ENCODE assay signal across 8 cellular contexts in the genomic region with DNA sequence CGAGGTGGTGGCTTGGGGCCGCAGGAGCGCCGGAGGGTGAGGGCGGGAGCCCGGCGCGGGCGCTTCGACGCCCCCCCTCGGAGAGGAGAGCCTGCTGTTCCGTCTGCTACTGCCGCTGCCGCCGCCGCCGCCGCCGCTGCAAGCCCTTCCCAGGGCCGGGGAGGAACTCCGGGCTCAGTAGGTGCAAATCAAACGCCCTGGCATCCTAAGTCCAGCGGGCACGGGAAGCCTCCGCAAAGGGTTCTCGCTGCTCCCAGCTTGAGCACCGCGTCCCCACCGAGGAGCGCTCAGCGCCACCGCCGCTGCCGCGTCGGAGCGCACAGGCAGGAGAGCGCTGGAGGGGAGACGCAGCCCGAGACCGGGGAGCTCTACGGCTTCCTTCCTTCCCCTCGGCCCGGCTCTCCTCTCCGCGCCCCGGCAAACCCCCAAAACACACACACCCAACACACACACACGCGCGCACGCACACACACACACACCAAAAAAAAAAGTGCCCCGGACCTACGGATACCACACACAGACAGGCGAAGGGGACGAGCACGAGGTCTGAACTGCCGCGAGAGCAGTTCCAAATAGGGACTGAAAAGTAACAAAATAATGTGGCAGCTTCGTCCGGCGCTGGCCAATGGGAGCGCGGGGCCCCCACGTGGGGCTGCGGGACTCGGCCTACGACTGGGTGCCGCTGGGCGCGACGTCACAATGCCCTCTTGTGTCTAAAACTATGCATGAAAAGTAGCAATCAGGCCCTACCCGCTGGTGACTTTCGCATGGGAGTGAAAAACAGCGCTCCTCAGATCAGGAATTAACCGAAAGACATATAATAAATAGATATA. TPM values are rescaled to one million over a fixed set of nuclear protein-coding genes. Genes with fewer than 3 reads are reported as not detected.
DNase-seq lines count a peak whose midpoint lies in the region; FAIRE-seq and TF ChIP-seq lines count a peak whose summit lies in the region.

A gene (minus strand): TSS at position 581 of the 833 bp plus-strand sequence. CDS start 1,119 bp downstream, outside the sequence.

- peak within 1 kb of the TSS; percentile 68 for H2BK12ac ChIP-seq in H1 (ENCODE audit: low read depth, low read length)
- H2BK12ac ChIP-seq in mesenchymal stem cell (ENCODE audit: low read length in 2 of 2): peak within 1 kb of the TSS; percentile 39 to 76

- TF ChIP-seq EP300 in H1 (IDR thresholded peaks at IDR 0.05; ENCODE audit: borderline replicate concordance in 1 of 2, low read depth in 2 of 2, low read length in 2 of 2): no peak; a peak in 1 of 3 replicates

- H3K9me3 ChIP-seq in H1 (ENCODE audit: insufficient read depth in 2 of 2, low read depth in 1 of 2, low read length in 1 of 2): no peaks in the 10 kb centered on the region
- H3K9me3 ChIP-seq in mesenchymal stem cell (ENCODE audit: control insufficient read depth, low read length): no peaks in the 10 kb centered on the region

- H4K20me1 ChIP-seq in H1 (replicated peaks in 1 of 2; ENCODE audit: control insufficient read depth in 1 of 2, insufficient read depth in 2 of 2, low read length in 2 of 2): peaks cover 6 to 13% of the 10 kb centered on the region in 2 experiments

- H2BK120ac ChIP-seq in H1 (replicated peaks; ENCODE audit: low read depth, low read length): no peak within 1 kb of the TSS
- H2BK120ac ChIP-seq in mesenchymal stem cell (ENCODE audit: low read depth, low read length): peak within 1 kb of the TSS; percentile 96

- no peak for TF ChIP-seq CTCF in GM20000 (IDR thresholded peaks at IDR 0.05; ENCODE audit: extremely low read depth, missing control alignments)
- TF ChIP-seq CTCF in H1 (IDR thresholded peaks at IDR 0.05; ENCODE audit: control extremely low read depth in 1 of 3, insufficient read depth in 1 of 3, low read depth in 1 of 3, low read length in 3 of 3): peak; percentile 0 to 12 (median 4); a peak in 2 of 4 replicates

- peak; percentile 32 to 47; a peak in 3 of 4 replicates for TF ChIP-seq RAD21 in H1 (IDR thresholded peaks at IDR 0.05 in 1 of 2, conservative IDR thresholded peaks at IDR 0.05 in 1 of 2; ENCODE audit: low read depth in 2 of 2, low read length in 2 of 2)

- FAIRE-seq in H1 (lab: Jason Lieb, UNC): peak; percentile 24

- CTCF ChIA-PET in H1 (lab: Charles Lee; ENCODE audit: partially characterized antibody): interaction anchor here (0.5 to 1.0 kb wide), 7 partner anchors 12 to 380 kb away, joined by 3 to 5 read pairs (median 3); no protein-coding TSS in a partner anchor

- H4K91ac ChIP-seq in H1 (replicated peaks; ENCODE audit: insufficient read length, low read length): peak within 1 kb of the TSS; percentile 49
- H4K91ac ChIP-seq in mesenchymal stem cell (ENCODE audit: low read length): peak within 1 kb of the TSS; percentile 94

- H3K56ac ChIP-seq in H1 (replicated peaks; ENCODE audit: insufficient read length, low read depth, low read length): peak within 1 kb of the TSS; percentile 17

- H3K23me2 ChIP-seq in H1 (ENCODE audit: low read depth, low read length): peaks cover 34% of the 10 kb centered on the region; the same call in 1 of the 2 replicates

- H2BK5ac ChIP-seq in H1 (ENCODE audit: low read depth, low read length) (peak within 1 kb of the TSS; percentile 60), mesenchymal stem cell (ENCODE audit: low read depth, low read length, poor library complexity, severe bottlenecking) (peak within 1 kb of the TSS; percentile 24)

- H3K4me3 ChIP-seq in H1 (ENCODE audit: extremely low read depth in 1 of 4, insufficient read depth in 2 of 4, low read depth in 3 of 4, low read length in 4 of 4) (peak within 1 kb of the TSS; percentile 87 to 99 (median 96)), mesenchymal stem cell (ENCODE audit: insufficient read depth in 1 of 2, low read depth in 1 of 2, low read length in 2 of 2) (peak within 1 kb of the TSS; percentile 79 to 94)

- H3K4ac ChIP-seq in H1 (replicated peaks; ENCODE audit: insufficient read length, low read depth, low read length) (no peak within 1 kb of the TSS), mesenchymal stem cell (ENCODE audit: low read depth in 1 of 2, low read length in 2 of 2) (peak within 1 kb of the TSS; percentile 84 to 93)

- peaks cover 0 to 32% of the 10 kb centered on the region in 2 experiments; a peak in 3 of 4 replicates for H3K79me2 ChIP-seq in H1 (ENCODE audit: control insufficient read depth in 1 of 2, insufficient read depth in 2 of 2, low read length in 2 of 2)

- H4K5ac ChIP-seq in H1 (ENCODE audit: insufficient read length, low read depth, low read length): no peak within 1 kb of the TSS

- H3K79me1 ChIP-seq in H1 (ENCODE audit: low read depth, low read length): 0 out of 2 replicates have a peak, but pooled peaks cover 1% of the 10 kb centered on the region
- peaks cover 22% of the 10 kb centered on the region for H3K79me1 ChIP-seq in mesenchymal stem cell (replicated peaks; ENCODE audit: low read length, poor library complexity, severe bottlenecking)

- DNase-seq in COLO829 (ENCODE audit: low spot score): peak; percentile 86
- DNase-seq in GM20000 (ENCODE audit: low spot score): peak; percentile 100
- DNase-seq in HT1080 (ENCODE audit: low read depth): peak; percentile 98
- DNase-seq in NOMO-1 treated with DMSO at 0.1 percent for 48 hours (lab: John Stamatoyannopoulos, UW; ENCODE audit: unreplicated experiment): peak; percentile 98
- DNase-seq in activated CD8-positive, alpha-beta memory T cell treated with anti-CD3 and anti-CD28 coated beads for 48 hours (ENCODE audit: low read depth in 2 of 3, low spot score in 2 of 3): peak; percentile 85 to 92 (median 91)
- DNase-seq in H1 (ENCODE audit: low read depth in 1 of 2, low spot score in 2 of 2): peak; percentile 92 to 97
- DNase-seq in mesenchymal stem cell: peak; percentile 99
- DNase-seq in stimulated activated CD8-positive, alpha-beta memory T cell treated with anti-CD3 and anti-CD28 coated beads, Interleukin-15, amount 100 ng/mL, for 1 hour (ENCODE audit: low read depth): peak; percentile 94

- H2AFZ ChIP-seq in H1 (ENCODE audit: low read length) (no peak within 1 kb of the TSS), mesenchymal stem cell (ENCODE audit: low read depth, low read length) (peak within 1 kb of the TSS; percentile 57)

- H3K23ac ChIP-seq in H1 (ENCODE audit: insufficient read length) (no peak within 1 kb of the TSS), mesenchymal stem cell (ENCODE audit: low read length in 2 of 2) (peak within 1 kb of the TSS in 1 of 2 experiments; percentile 46)

- H3K18ac ChIP-seq in H1 (ENCODE audit: extremely low read depth, low read length) (peak within 1 kb of the TSS; percentile 97), mesenchymal stem cell (ENCODE audit: low read depth in 1 of 2, low read length in 2 of 2) (peak within 1 kb of the TSS; percentile 95 to 98)

- peak within 1 kb of the TSS; percentile 98 for H4K8ac ChIP-seq in H1 (ENCODE audit: extremely low read depth, insufficient read depth, low read length)
- peak within 1 kb of the TSS; percentile 69 for H4K8ac ChIP-seq in mesenchymal stem cell (ENCODE audit: low read length)

- peaks cover 0 to 11% (median 10%) of the 10 kb centered on the region in 4 experiments; a peak in 6 of 7 replicates for H3K27me3 ChIP-seq in H1 (replicated peaks in 1 of 4; ENCODE audit: control insufficient read depth in 3 of 4, extremely low read depth in 1 of 4, insufficient read depth in 3 of 4, low read length in 3 of 4)
- H3K27me3 ChIP-seq in mesenchymal stem cell (ENCODE audit: control insufficient read depth in 1 of 2, insufficient read depth in 1 of 2, low read length in 2 of 2): peaks cover 3 to 5% of the 10 kb centered on the region in 2 experiments

- H3K27ac ChIP-seq in H1 (ENCODE audit: low read depth, low read length) (peak within 1 kb of the TSS; percentile 65), mesenchymal stem cell (ENCODE audit: low read length, poor library complexity, severe bottlenecking) (peak within 1 kb of the TSS; percentile 67)

- H2BK15ac ChIP-seq in H1 (ENCODE audit: low read length) (no peak within 1 kb of the TSS; the same call in 1 of the 2 replicates), mesenchymal stem cell (ENCODE audit: low read depth, poor library complexity, severe bottlenecking) (peak within 1 kb of the TSS; percentile 98)

- peak within 1 kb of the TSS; percentile 99 for H3K4me2 ChIP-seq in H1 (ENCODE audit: insufficient read depth in 1 of 2, low read depth in 2 of 2, low read length in 2 of 2)
- peak within 1 kb of the TSS; percentile 97 for H3K4me2 ChIP-seq in mesenchymal stem cell (ENCODE audit: low read length, poor library complexity, severe bottlenecking)

- no peak within 1 kb of the TSS for H2BK20ac ChIP-seq in H1 (ENCODE audit: low read length)

- WGBS in H1 (ENCODE audit: extremely low coverage in 1 of 2, insufficient coverage in 1 of 2, insufficient read length in 1 of 2, insufficient replicate concordance in 2 of 2, low coverage in 1 of 2, low lambda C conversion rate in 2 of 2, missing lambda C conversion rate in 1 of 2), 2 experiments: 0% methylated on average over 45 of the region's 76 CpGs; no CpG with 5 or more reads in 1 of the 2 experiments
- under 1% methylated on average over 47 of the region's 76 CpGs for WGBS in mesenchymal stem cell

- no peak within 1 kb of the TSS for H2AK5ac ChIP-seq in H1 (ENCODE audit: low read depth, low read length)
- no peak within 1 kb of the TSS for H2AK5ac ChIP-seq in mesenchymal stem cell (ENCODE audit: low read length, severe bottlenecking)

- POLR2A ChIA-PET in H1 (lab: Charles Lee; ENCODE audit: partially characterized antibody): interaction anchor here (0.7 to 12.8 kb wide), 42 partner anchors 8 to 1892 kb away, joined by 3 to 151 read pairs (median 4); a partner anchor contains a TSS

- H3K36me3 ChIP-seq in H1 (ENCODE audit: control insufficient read depth in 2 of 4, insufficient read depth in 4 of 4, low read length in 3 of 4): peaks cover 0 to 13% (median 0%) of the 10 kb centered on the region in 4 experiments; a peak in 3 of 8 replicates
- H3K36me3 ChIP-seq in mesenchymal stem cell (ENCODE audit: control insufficient read depth in 1 of 2, insufficient read depth in 2 of 2, low read depth in 1 of 2, low read length in 2 of 2): peaks cover 2 to 14% of the 10 kb centered on the region in 2 experiments

- H3K4me1 ChIP-seq in H1 (replicated peaks in 1 of 4; ENCODE audit: control insufficient read depth in 3 of 4, insufficient read depth in 4 of 4, low read length in 3 of 4) (peaks cover 6 to 25% (median 20%) of the 10 kb centered on the region in 4 experiments), mesenchymal stem cell (ENCODE audit: control insufficient read depth, insufficient read depth, low read depth, low read length) (peaks cover 26% of the 10 kb centered on the region)

- H3K9ac ChIP-seq in H1 (replicated peaks in 1 of 4; ENCODE audit: extremely low read depth in 1 of 4, low read depth in 3 of 4, low read length in 3 of 4) (peak within 1 kb of the TSS; percentile 73 to 97 (median 82)), mesenchymal stem cell (ENCODE audit: low read length) (peak within 1 kb of the TSS; percentile 92)

- H3K14ac ChIP-seq in H1 (ENCODE audit: insufficient read length) (no peak within 1 kb of the TSS), mesenchymal stem cell (ENCODE audit: low read length in 2 of 2) (peak within 1 kb of the TSS; percentile 80 to 93)

- peak; percentile 82 to 91 for TF ChIP-seq POLR2A in H1 (IDR thresholded peaks at IDR 0.05; ENCODE audit: control extremely low read depth in 1 of 2, low read depth in 2 of 2, low read length in 2 of 2)

RNA-seq across cellular contexts. Expression of the gene that starts here (rescaled TPM):
- 24.3 and 34.0 TPM in 2 replicates for total RNA-seq in HT1080 (2014; rRNA removed; shearing (Covaris generic))
- polyA plus RNA-seq in HT1080 (2015; cell fraction: cytosol; rRNA removed): 28.5 and 31.5 TPM in 2 replicates
- polyA plus RNA-seq in HT1080 (2015; cell fraction: nucleus; rRNA removed): 43.4 and 45.4 TPM in 2 replicates
- total RNA-seq in H1 (2021; fragmentation: NEBNext Ultra II Directional; extraction: Animal tissue kit (Norgen Biotek cat#: 25700)): 61.2 and 67.5 TPM in 2 replicates
- polyA plus RNA-seq in H1 (2011; rRNA removed): 25.1 and 50.3 TPM in 2 replicates
- polyA plus RNA-seq in H1 (2011; cell fraction: cytosol; rRNA removed): 33.9 TPM
- polyA plus RNA-seq in H1 (2011; cell fraction: nucleus; rRNA removed): 74.7 TPM
- 51.9 to 54.9 TPM (median 54.2 TPM) in 4 replicates for polyA plus RNA-seq in H1 (2012, experiment 1 of 2)
- polyA plus RNA-seq in H1 (2012, experiment 2 of 2): 50.8 TPM
- 27.6 TPM for polyA plus RNA-seq in H1 (2013, experiment 1 of 2)
- polyA plus RNA-seq in H1 (2013, experiment 2 of 2): 25.2 TPM
- polyA minus RNA-seq in H1 (2011; rRNA and poly(A)+ RNA removed): 68.7 and 75.5 TPM in 2 replicates
- 62.8 TPM for polyA minus RNA-seq in H1 (2011; cell fraction: cytosol; rRNA and poly(A)+ RNA removed)
- polyA minus RNA-seq in H1 (2011; cell fraction: nucleus; rRNA and poly(A)+ RNA removed): 101 TPM
- 42.9 TPM for polyA plus RNA-seq in mesenchymal stem cell (2013, experiment 1 of 2)
- 39.2 TPM for polyA plus RNA-seq in mesenchymal stem cell (2013, experiment 2 of 2)

Comparison
In these comparisons a context has a peak if more than half of its experiments do, and no peak if none do; other contexts are left out.
1. Peak in every context shown above with its lines: DNase-seq, H3K4me3 ChIP-seq and H3K27ac ChIP-seq.